ENCODE assay signal across 10 cellular contexts in the genomic region with DNA sequence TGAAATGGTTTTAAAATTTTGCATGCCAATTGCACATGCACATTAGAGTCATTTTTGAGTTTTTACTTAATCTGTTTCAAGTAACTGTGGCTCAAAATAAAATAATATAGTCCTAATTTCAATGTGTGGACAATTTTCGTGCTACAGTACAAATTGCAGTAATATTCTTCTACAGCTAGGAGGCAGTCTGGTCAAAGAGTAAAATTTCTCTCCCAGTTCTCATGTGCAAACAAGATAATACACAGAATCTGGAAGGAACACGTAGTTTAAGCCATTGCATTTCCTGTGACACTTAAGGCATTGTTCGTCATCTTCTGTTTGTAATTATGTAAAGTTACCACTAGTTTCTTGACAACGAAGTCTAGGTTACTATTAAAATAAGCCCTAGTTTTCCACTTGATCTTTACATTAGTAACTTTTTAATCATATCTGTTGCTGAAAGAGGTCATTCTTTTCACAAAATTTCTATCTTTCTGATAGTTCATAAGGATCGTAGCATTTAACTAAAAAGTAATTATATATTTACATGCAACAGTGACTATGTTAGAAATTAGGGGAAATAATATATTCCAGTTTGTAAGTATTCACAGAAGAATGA. TPM values are rescaled to one million over a fixed set of nuclear protein-coding genes. Genes with fewer than 3 reads are reported as not detected.
DNase-seq lines count a peak whose midpoint lies in the region; TF ChIP-seq lines count a peak whose summit lies in the region.
"Had no signal": no experiment of that assay in that cellular context is flagged by ENCODE, and none has a peak within 500 bp of the region (broad histone marks: within the 10 kb centered on the region; RNA-seq: fewer than 3 reads in every experiment).

No MANE protein-coding gene starts in this region.

- TF ChIP-seq CTCF in HFFc6 (IDR thresholded peaks at IDR 0.05) (peak; percentile 90), ascending aorta (IDR thresholded peaks at IDR 0.05) (peak; percentile 21 to 62 (median 50)), thyroid gland (IDR thresholded peaks at IDR 0.05) (peak; percentile 22 to 57 (median 38))

- H3K27ac Mint-ChIP-seq in HFFc6, result peak overlapping the region; percentile 57; the same call in 1 of the 2 replicates
- H3K27ac Mint-ChIP-seq in immature natural killer cell, result peak overlapping the region in 1 of 6 donors; percentile 45
- H3K27ac Mint-ChIP-seq: activated naive CD4-positive, alpha-beta T cell treated with anti-CD3 and anti-CD28 coated beads, Interleukin-2, amount 50 U/mL, for 24 hours had no signal

- H3K4me3 Mint-ChIP-seq in HFFc6 (no peak overlapping the region), immature natural killer cell (no peak overlapping the region)
- H3K4me3 Mint-ChIP-seq: activated naive CD4-positive, alpha-beta T cell treated with anti-CD3 and anti-CD28 coated beads, Interleukin-2, amount 50 U/mL, for 24 hours; CD8-positive, alpha-beta memory T cell had no signal

- intact Hi-C loops in ascending aorta (cut with DNase I), result loop anchor here (5.0 to 10.0 kb wide), 2 partner anchors 70 to 583 kb away; no protein-coding TSS in a partner anchor
- intact Hi-C loops in thyroid gland (cut with DNase I), result no loop called here

- H3K27me3 ChIP-seq in ascending aorta (no peaks in the 10 kb centered on the region), thyroid gland (no peaks in the 10 kb centered on the region)

- WGBS in thyroid gland, 2 donors, result 63 to 69% methylated on average over 5 of the region's 5 CpGs

- no peak overlapping the region for H3K27ac ChIP-seq in ascending aorta
- no peak overlapping the region for H3K27ac ChIP-seq in thyroid gland

- H3K4me1 Mint-ChIP-seq in HFFc6 (ENCODE audit: low read depth) (peaks cover 16% of the 10 kb centered on the region), immature natural killer cell (peaks cover 4 to 10% of the 10 kb centered on the region in 2 donors)
- H3K4me1 Mint-ChIP-seq: activated naive CD4-positive, alpha-beta T cell treated with anti-CD3 and anti-CD28 coated beads, Interleukin-2, amount 50 U/mL, for 24 hours; CD8-positive, alpha-beta memory T cell had no signal

- DNase-seq in NCI-H1417 (lab: John Stamatoyannopoulos, UW), result peak; percentile 18 to 65 (median 54)
- DNase-seq in NCI-H1417 treated with DMSO at 0.1 percent for 48 hours (lab: John Stamatoyannopoulos, UW), result no peak
- peak; percentile 66 for DNase-seq in HFFc6
- peak; percentile 11 for DNase-seq in NCI-H345 (lab: John Stamatoyannopoulos, UW)
- no peak for DNase-seq in ascending aorta (ENCODE audit: low spot score in 2 of 2)
- peak; percentile 25 to 46 (median 40) for DNase-seq in immature natural killer cell
- no peak for DNase-seq in thyroid gland
- no peak for DNase-seq in activated CD4-positive, alpha-beta T cell treated with anti-CD3 and anti-CD28 coated beads, Interleukin-2, amount 50 U/mL, for 48 hours

- H3K9me3 ChIP-seq in ascending aorta (no peaks in the 10 kb centered on the region), thyroid gland (no peaks in the 10 kb centered on the region)

- no peaks in the 10 kb centered on the region for H3K9me3 Mint-ChIP-seq in HFFc6
- no peaks in the 10 kb centered on the region for H3K9me3 Mint-ChIP-seq in immature natural killer cell
- H3K9me3 Mint-ChIP-seq: activated naive CD4-positive, alpha-beta T cell treated with anti-CD3 and anti-CD28 coated beads, Interleukin-2, amount 50 U/mL, for 24 hours; CD8-positive, alpha-beta memory T cell had no signal

- TF ChIP-seq POLR2A in thyroid gland (IDR thresholded peaks at IDR 0.05), result no peak

- H3K36me3 ChIP-seq in ascending aorta (peaks cover 22 to 53% of the 10 kb centered on the region in 2 donors), thyroid gland (peaks cover 11 to 15% of the 10 kb centered on the region in 2 donors)

- H3K36me3 Mint-ChIP-seq in HFFc6 (ENCODE audit: low read depth), result no peaks in the 10 kb centered on the region; the same call in 1 of the 2 replicates
- H3K36me3 Mint-ChIP-seq in immature natural killer cell, result peaks cover 8 to 28% (median 24%) of the 10 kb centered on the region in 3 donors

- no peak overlapping the region for H3K4me3 ChIP-seq in ascending aorta
- H3K4me3 ChIP-seq in thyroid gland (replicated peaks in 1 of 3), result no peak overlapping the region

- no peaks in the 10 kb centered on the region for H3K4me1 ChIP-seq in ascending aorta
- no peaks in the 10 kb centered on the region for H3K4me1 ChIP-seq in thyroid gland

- no peaks in the 10 kb centered on the region for H3K27me3 Mint-ChIP-seq in HFFc6 (ENCODE audit: insufficient read depth)
- H3K27me3 Mint-ChIP-seq in immature natural killer cell (ENCODE audit: low read depth in 3 of 3), result peaks cover 0 to 1% (median 0%) of the 10 kb centered on the region in 3 donors
- H3K27me3 Mint-ChIP-seq: activated naive CD4-positive, alpha-beta T cell treated with anti-CD3 and anti-CD28 coated beads, Interleukin-2, amount 50 U/mL, for 24 hours; CD8-positive, alpha-beta memory T cell had no signal

RNA-seq across cellular contexts. Expression of a gene that starts 28.9 kb away (rescaled TPM):
- total RNA-seq in HFFc6 (2021; fragmentation: NEBNext Ultra II Directional; extraction: Animal tissue kit (Norgen Biotek cat#: 25700)), result 10 to 100 TPM; 10.1 to 15.9 (median 13.1) TPM
- total RNA-seq in ascending aorta (5.5 TPM), thyroid gland (10 to 100 TPM; 25.1 to 35.4 (median 29.9) TPM)
- polyA plus RNA-seq in immature natural killer cell, result 1 to 10 TPM; 1.7 to 5.4 (median 5.0) TPM

RNA-seq across cellular contexts. Expression of a gene that starts 29.5 kb away (rescaled TPM):
- total RNA-seq in HFFc6 (2021; fragmentation: NEBNext Ultra II Directional; extraction: Animal tissue kit (Norgen Biotek cat#: 25700)), result 10 to 100 TPM; 61.4 to 75.6 (median 62.8) TPM
- total RNA-seq in ascending aorta (35.7 TPM), thyroid gland (100 to 1,000 TPM in 3 of 4 donors, 10 to 100 TPM in 1; 90.4 to 108 (median 104) TPM)
- polyA plus RNA-seq in immature natural killer cell, result 10 to 100 TPM in 2 of 3 donors, 1 to 10 TPM in 1; 5.4 to 64.7 (median 12.9) TPM

RNA-seq across cellular contexts. Expression of a gene that starts 56.4 kb away (rescaled TPM):
- total RNA-seq in HFFc6 (2021; fragmentation: NEBNext Ultra II Directional; extraction: Animal tissue kit (Norgen Biotek cat#: 25700)), result under 1 TPM in 2 of 6 experiments, not detected in 4; 0.17 TPM
- total RNA-seq in ascending aorta, result not detected
- polyA plus RNA-seq in immature natural killer cell, result not detected
- not detected for total RNA-seq in thyroid gland
- total RNA-seq: CD8-positive, alpha-beta memory T cell had no signal
- polyA plus RNA-seq: CD8-positive, alpha-beta memory T cell had no signal

Comparison
In these comparisons a context has a peak if more than half of its experiments do, and no peak if none do; other contexts are left out.
1. DNase-seq: peak in NCI-H1417 (3 of 3), HFFc6 (single experiment), NCI-H345 (single experiment) and immature natural killer cell (3 of 3); none in NCI-H1417 treated with DMSO at 0.1 percent for 48 hours (single experiment), ascending aorta (0 of 2), thyroid gland (0 of 2) and activated CD4-positive, alpha-beta T cell treated with anti-CD3 and anti-CD28 coated beads, Interleukin-2, amount 50 U/mL, for 48 hours (0 of 2).
2. CTCF ChIP-seq: peak in every context shown above with its lines; median percentile 90 in HFFc6; 50 in ascending aorta; 38 in thyroid gland.